18 cellular contexts compared by ENCODE assay signal in genomic region chr20:4850960-4851359, GRCh38.
"Had no signal": no experiment of that assay in that cellular context is flagged by ENCODE, and none has a peak within 500 bp of the region (broad histone marks: within the 10 kb centered on the region; RNA-seq: fewer than 3 reads in every experiment).

No MANE protein-coding gene starts in this region.

- H3K4me2 ChIP-seq: hepatocyte, smooth muscle cell had no signal

- H2AFZ ChIP-seq: hepatocyte had no signal

- FAIRE-seq: kidney had no signal

- H3K9me3 ChIP-seq: stomach, thoracic aorta, transverse colon had no signal

- H3K4me3 Mint-ChIP-seq: naive B cell; nephron; stimulated activated memory B cell treated with anti-CD40 and anti-IgM and Interleukin-4, amounts not matched to agents 10 μg/mL and 1 μg/mL and 100 μg/mL, for 72 hours had no signal

- H3K36me3 ChIP-seq: thoracic aorta, transverse colon had no signal

- H3K4me3 ChIP-seq: coronary artery, hepatocyte, lung, smooth muscle cell, stomach, thoracic aorta, transverse colon had no signal

- ATAC-seq: left cardiac atrium; left ventricle myocardium superior; stimulated activated memory B cell treated with anti-CD40 and anti-IgM and Interleukin-4, amounts not matched to agents 10 μg/mL and 1 μg/mL and 100 μg/mL, for 72 hours had no signal

- H3K27me3 Mint-ChIP-seq: naive B cell; stimulated activated memory B cell treated with anti-CD40 and anti-IgM and Interleukin-4, amounts not matched to agents 10 μg/mL and 1 μg/mL and 100 μg/mL, for 72 hours had no signal

- H3K79me2 ChIP-seq: hepatocyte had no signal

- H3K27me3 ChIP-seq: hepatocyte, stomach, transverse colon had no signal

- DNase-seq: effector CD4-positive, alpha-beta T cell; foreskin melanocyte; kidney; left cardiac atrium; left ventricle myocardium superior; mesendoderm; naive B cell; stimulated activated CD4-positive, alpha-beta T cell treated with anti-CD3 and anti-CD28 coated beads, Interleukin-4, amount 100 ng/mL, for 1 hour; stomach; substantia nigra; transverse colon had no signal

- H3K4me1 Mint-ChIP-seq: nephron; stimulated activated memory B cell treated with anti-CD40 and anti-IgM and Interleukin-4, amounts not matched to agents 10 μg/mL and 1 μg/mL and 100 μg/mL, for 72 hours had no signal

- H3K27ac ChIP-seq: coronary artery, hepatocyte, stomach, thoracic aorta, transverse colon had no signal

- H3K27ac Mint-ChIP-seq: nephron; stimulated activated memory B cell treated with anti-CD40 and anti-IgM and Interleukin-4, amounts not matched to agents 10 μg/mL and 1 μg/mL and 100 μg/mL, for 72 hours had no signal

- H3K4me1 ChIP-seq: transverse colon had no signal

- H3K9me3 Mint-ChIP-seq: naive B cell; nephron; stimulated activated memory B cell treated with anti-CD40 and anti-IgM and Interleukin-4, amounts not matched to agents 10 μg/mL and 1 μg/mL and 100 μg/mL, for 72 hours had no signal
